ENCODE assay signal across 8 cellular contexts in the genomic region with DNA sequence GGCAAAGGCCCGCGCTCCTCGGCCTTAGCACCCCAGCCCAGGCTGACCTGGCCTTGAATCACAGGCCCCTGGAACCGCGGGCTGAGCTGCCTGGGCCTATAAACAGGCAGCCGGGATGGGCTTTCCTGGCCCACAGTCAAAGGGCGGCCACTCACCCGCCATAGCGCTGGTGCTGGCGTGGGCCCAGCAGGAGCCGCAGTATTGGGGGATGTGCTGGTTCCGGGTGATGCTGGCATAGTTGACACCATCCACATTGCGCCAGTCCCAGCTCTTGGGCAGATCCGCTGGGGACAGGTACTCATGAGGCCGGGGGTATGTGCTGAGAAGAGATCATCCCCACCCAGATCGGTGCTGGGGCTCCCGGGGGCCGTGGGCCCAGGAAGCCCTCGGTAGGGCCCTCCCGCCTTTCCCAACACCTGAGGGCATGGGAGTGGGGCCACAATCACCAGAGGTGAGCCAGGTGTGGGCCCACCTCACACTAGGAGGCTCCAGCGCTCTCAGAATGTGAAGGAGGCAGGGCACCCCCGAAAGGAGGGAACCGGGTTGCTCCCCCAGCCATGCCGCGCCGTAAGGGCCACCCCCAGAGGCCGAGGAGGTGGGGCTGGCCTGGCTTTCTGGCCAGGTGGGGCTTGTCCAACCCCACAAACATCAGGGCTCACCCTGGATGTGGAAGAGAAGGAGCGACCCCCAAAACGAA. TPM values are rescaled to one million over a fixed set of nuclear protein-coding genes. Genes with fewer than 3 reads are reported as not detected.
DNase-seq lines count a peak whose midpoint lies in the region; ATAC-seq and TF ChIP-seq lines count a peak whose summit lies in the region.

No MANE protein-coding gene starts in this region.

- no peaks in the 10 kb centered on the region for H3F3A ChIP-seq in neural progenitor cell (ENCODE audit: low read depth)

- H3K27me3 ChIP-seq in esophagus muscularis mucosa = no peaks in the 10 kb centered on the region
- H3K27me3 ChIP-seq in neural progenitor cell = peaks cover 11% of the 10 kb centered on the region

- no peak overlapping the region for H3K9ac ChIP-seq in neural progenitor cell

- no peaks in the 10 kb centered on the region for H3K79me2 ChIP-seq in neural progenitor cell (ENCODE audit: low read depth)

- H3K9me3 ChIP-seq in esophagus muscularis mucosa (no peaks in the 10 kb centered on the region), neural progenitor cell (ENCODE audit: low read depth) (no peaks in the 10 kb centered on the region)

- H3K4me1 Mint-ChIP-seq in neural progenitor cell = peaks cover 34% of the 10 kb centered on the region

- peak overlapping the region; percentile 41 for H3K4me3 Mint-ChIP-seq in neural progenitor cell

- ATAC-seq in HG02970 (IDR thresholded peaks at IDR 0.05; ENCODE audit: low FRiP score, unreplicated experiment) (no peak), GM21423 (IDR thresholded peaks at IDR 0.05; ENCODE audit: unreplicated experiment) (no peak)

- no peak for TF ChIP-seq EP300 in esophagus muscularis mucosa (IDR thresholded peaks at IDR 0.05)

- H3K27ac Mint-ChIP-seq in neural progenitor cell = no peak overlapping the region

- 69% methylated on average over 5 of the region's 29 CpGs for WGBS in esophagus muscularis mucosa

- no peaks in the 10 kb centered on the region for H3K9me3 Mint-ChIP-seq in neural progenitor cell

- peak overlapping the region; percentile 71 to 91 (median 86) for H3K4me3 ChIP-seq in esophagus muscularis mucosa
- H3K4me3 ChIP-seq in neural progenitor cell = peak overlapping the region; percentile 56

- peak overlapping the region; percentile 83 for H2AFZ ChIP-seq in neural progenitor cell (replicated peaks)

- peaks cover 5% of the 10 kb centered on the region for H3K36me3 Mint-ChIP-seq in neural progenitor cell

- DNase-seq in GM03348 (ENCODE audit: low spot score) (peak; percentile 62), RPMI7951 (ENCODE audit: low read depth) (peak; percentile 65), esophagus muscularis mucosa (ENCODE audit: extremely low spot score) (no peak), neural progenitor cell (ENCODE audit: low spot score) (no peak), kidney glomerular epithelial cell (lab: John Stamatoyannopoulos, UW) (no peak), NCI-H146 treated with DMSO at 0.1 percent for 48 hours (lab: John Stamatoyannopoulos, UW; ENCODE audit: unreplicated experiment) (no peak)

- H3K27me3 Mint-ChIP-seq in neural progenitor cell (ENCODE audit: insufficient read depth, low read depth) = peaks cover 9% of the 10 kb centered on the region

- TF ChIP-seq POLR2A in esophagus muscularis mucosa (IDR thresholded peaks at IDR 0.05; ENCODE audit: low read depth) = no peak

- H3K4me1 ChIP-seq in esophagus muscularis mucosa (peaks cover 37 to 78% (median 56%) of the 10 kb centered on the region in 4 donors), neural progenitor cell (peaks cover 9% of the 10 kb centered on the region)

- intact Hi-C loops in esophagus muscularis mucosa (cut with DNase I) = no loop called here

- TF ChIP-seq CTCF in esophagus muscularis mucosa (IDR thresholded peaks at IDR 0.05) = no peak
- TF ChIP-seq CTCF in neural progenitor cell (IDR thresholded peaks at IDR 0.05) = no peak

- peaks cover 6% of the 10 kb centered on the region for H4K20me1 ChIP-seq in neural progenitor cell (ENCODE audit: low read depth)

- H3K36me3 ChIP-seq in esophagus muscularis mucosa (peaks cover 7 to 28% (median 16%) of the 10 kb centered on the region in 4 donors), neural progenitor cell (no peaks in the 10 kb centered on the region)

- H3K27ac ChIP-seq in esophagus muscularis mucosa (replicated peaks in 1 of 4) (peak overlapping the region; percentile 80 to 89 (median 88)), neural progenitor cell (no peak overlapping the region)

- H3K4me2 ChIP-seq in neural progenitor cell = peak overlapping the region; percentile 88

RNA-seq across cellular contexts. Expression of gene CTSZ, which starts 0.7 kb away (rescaled TPM):
- 385 and 586 TPM in 2 replicates for total RNA-seq in RPMI7951 (2014; rRNA removed; shearing (Covaris generic))
- total RNA-seq in esophagus muscularis mucosa = 100 to 1,000 TPM; 136 to 267 (median 190) TPM
- total RNA-seq in neural progenitor cell (ENCODE audit: low replicate concordance) = 34.2 and 52.5 TPM in 2 replicates

RNA-seq across cellular contexts. Expression of gene TUBB1, which starts 12.9 kb away (rescaled TPM):
- total RNA-seq in RPMI7951 (2014; rRNA removed; shearing (Covaris generic)) = 0.12 and 0.20 TPM in 2 replicates
- total RNA-seq in esophagus muscularis mucosa = under 1 TPM in 2 of 4 donors, not detected in 2; under 0.01 to 0.83 TPM
- not detected in 2 replicates for total RNA-seq in neural progenitor cell (ENCODE audit: low replicate concordance)

RNA-seq across cellular contexts. Expression of gene NELFCD, which starts 25.3 kb away (rescaled TPM):
- total RNA-seq in RPMI7951 (2014; rRNA removed; shearing (Covaris generic)) = 82.8 and 87.3 TPM in 2 replicates
- total RNA-seq in esophagus muscularis mucosa = 10 to 100 TPM; 30.5 to 41.5 (median 34.9) TPM
- total RNA-seq in neural progenitor cell (ENCODE audit: low replicate concordance) = 58.9 and 59.2 TPM in 2 replicates

RNA-seq across cellular contexts. Expression of gene ATP5F1E, which starts 25.8 kb away (rescaled TPM):
- total RNA-seq in RPMI7951 (2014; rRNA removed; shearing (Covaris generic)) = 124 and 138 TPM in 2 replicates
- total RNA-seq in esophagus muscularis mucosa (10 to 100 TPM; 30.8 to 44.0 (median 37.2) TPM), neural progenitor cell (ENCODE audit: low replicate concordance) (24.3 and 29.7 TPM in 2 replicates)

RNA-seq across cellular contexts. Expression of gene PRELID3B, which starts 36.3 kb away (rescaled TPM):
- total RNA-seq in RPMI7951 (2014; rRNA removed; shearing (Covaris generic)) = 142 and 168 TPM in 2 replicates
- 10 to 100 TPM; 32.0 to 48.4 (median 36.6) TPM for total RNA-seq in esophagus muscularis mucosa
- total RNA-seq in neural progenitor cell (ENCODE audit: low replicate concordance) = 41.3 and 78.8 TPM in 2 replicates

Comparison
In these comparisons a context has a peak if more than half of its experiments do, and no peak if none do; other contexts are left out.
1. DNase-seq: peak in GM03348 (single experiment) and RPMI7951 (single experiment); none in esophagus muscularis mucosa (single experiment), neural progenitor cell (single experiment), kidney glomerular epithelial cell (single experiment) and NCI-H146 treated with DMSO at 0.1 percent for 48 hours (single experiment).